8 cellular contexts compared by ENCODE assay signal in the genomic region with DNA sequence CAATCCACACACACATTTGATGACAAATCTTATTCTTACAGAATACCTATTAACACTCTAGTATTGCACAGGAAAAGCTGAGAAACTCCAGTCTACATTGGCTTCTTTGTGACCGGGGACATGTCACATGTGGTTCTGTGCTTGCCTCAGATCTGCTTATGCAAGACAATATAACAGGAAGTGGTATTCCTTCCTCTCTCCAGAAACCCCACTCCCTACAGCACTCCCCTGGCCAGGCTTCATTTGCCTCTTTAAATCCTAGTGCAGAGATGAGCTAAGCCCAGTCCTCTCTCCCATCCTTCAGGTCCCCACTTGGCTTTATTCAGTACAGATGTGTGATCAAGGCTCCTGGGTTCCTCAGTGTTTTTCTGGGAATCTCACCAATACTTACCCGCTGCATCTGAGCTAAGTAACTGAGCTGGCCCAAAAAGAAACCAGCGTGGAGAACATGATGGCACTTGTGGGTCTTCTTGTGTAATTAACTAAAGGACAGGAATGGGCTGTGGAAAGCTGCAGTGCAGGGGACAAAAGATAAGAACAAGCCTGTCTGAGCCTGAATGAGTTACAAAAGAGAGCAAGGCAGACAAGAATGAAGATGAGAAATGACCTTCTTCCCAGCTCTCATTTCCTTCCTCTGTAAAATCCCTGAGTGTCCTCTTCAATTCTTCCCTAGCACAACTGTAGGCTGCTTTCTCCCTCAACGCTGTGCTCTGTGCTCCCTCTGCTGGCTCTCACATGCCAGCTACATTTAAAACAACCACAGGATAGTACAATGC.
DNase-seq lines count a peak whose midpoint lies in the region; ATAC-seq and TF ChIP-seq lines count a peak whose summit lies in the region.

No MANE protein-coding gene starts in this region.

- H3K4me3 ChIP-seq in left lung, result no peak overlapping the region

- intact Hi-C loops in left lung (cut with DNase I), result no loop called here

- H3K36me3 ChIP-seq in left lung, result no peaks in the 10 kb centered on the region

- DNase-seq in AG09319 (ENCODE audit: extremely low read depth, low read depth), result peak; percentile 3
- peak; percentile 4 for DNase-seq in NCI-H2107 (lab: John Stamatoyannopoulos, UW)
- peak; percentile 25 for DNase-seq in UCSD-AML1 (lab: John Stamatoyannopoulos, UW; ENCODE audit: unreplicated experiment)
- peak; percentile 45 for DNase-seq in dedifferentiated amniotic fluid mesenchymal stem cell (ENCODE audit: extremely low spot score)
- peak in 1 of 2 donors; percentile 51 for DNase-seq in left lung
- peak; percentile 1 to 10 for DNase-seq in stimulated activated CD8-positive, alpha-beta memory T cell treated with anti-CD3 and anti-CD28 coated beads, Interleukin-7, amount 100 ng/mL, for 1 hour (ENCODE audit: low read depth in 2 of 2)

- ATAC-seq in GM18511 (IDR thresholded peaks at IDR 0.05; ENCODE audit: unreplicated experiment) (peak; percentile 98), HG03103 (IDR thresholded peaks at IDR 0.05; ENCODE audit: low read depth, unreplicated experiment) (peak; percentile 63), left lung (peak; percentile 99)

- H3K27ac ChIP-seq in left lung, result peak overlapping the region in 1 of 2 donors; percentile 66

- H3K27me3 ChIP-seq in left lung, result no peaks in the 10 kb centered on the region

- peaks cover 3 to 14% of the 10 kb centered on the region in 2 donors for H3K4me1 ChIP-seq in left lung

- TF ChIP-seq CTCF in AG09319 (IDR thresholded peaks at IDR 0.05; ENCODE audit: low read depth, low read length), result peak; percentile 72
- peak; percentile 50 to 67 for TF ChIP-seq CTCF in left lung (IDR thresholded peaks at IDR 0.05)

- H3K9me3 ChIP-seq in left lung, result no peaks in the 10 kb centered on the region
